ENCODE assay signal across 14 cellular contexts in the genomic region with DNA sequence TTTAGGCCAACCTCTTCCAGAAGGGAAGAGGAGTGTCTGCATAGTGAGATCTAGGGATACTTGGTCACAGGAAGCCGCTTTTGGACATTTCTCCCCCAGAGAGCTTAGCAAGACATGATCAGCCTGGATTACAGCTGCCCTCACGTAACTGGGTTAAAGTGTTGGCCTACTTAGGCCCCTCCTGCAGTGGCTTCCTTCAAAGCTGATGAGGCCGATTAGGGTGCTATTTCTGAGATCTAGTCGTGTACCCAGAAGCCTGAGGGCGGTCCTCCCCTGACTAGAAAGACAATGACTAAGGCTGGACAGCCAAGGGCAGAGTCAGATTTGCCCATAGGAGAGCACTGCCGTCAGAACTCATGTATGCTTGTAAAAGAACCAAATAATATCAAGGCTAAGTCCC.
DNase-seq lines count a peak whose midpoint lies in the region; ATAC-seq and TF ChIP-seq lines count a peak whose summit lies in the region.
"Had no signal": no experiment of that assay in that cellular context is flagged by ENCODE, and none has a peak within 500 bp of the region (broad histone marks: within the 10 kb centered on the region; RNA-seq: fewer than 3 reads in every experiment).

No MANE protein-coding gene starts in this region.

- H3K9me3 ChIP-seq in PC-3 (ENCODE audit: low read length) = no peaks in the 10 kb centered on the region
- H3K9me3 ChIP-seq in osteoblast (ENCODE audit: low read depth, low read length) = no peaks in the 10 kb centered on the region
- H3K9me3 ChIP-seq in tibial artery = no peaks in the 10 kb centered on the region

- H3K79me2 ChIP-seq in PC-3 (ENCODE audit: low read length) (no peaks in the 10 kb centered on the region), osteoblast (ENCODE audit: insufficient read depth, low read length) (no peaks in the 10 kb centered on the region)

- H3K27me3 ChIP-seq in PC-3 (ENCODE audit: low read length) (no peaks in the 10 kb centered on the region), osteoblast (ENCODE audit: insufficient read depth, low read length) (peaks cover 3% of the 10 kb centered on the region), tibial artery (no peaks in the 10 kb centered on the region)

- no peaks in the 10 kb centered on the region for H3K27me3 Mint-ChIP-seq in activated T-helper 17 cell treated with anti-CD3 and anti-CD28 coated beads, Interleukin-2, amount 50 U/mL, for 72 hours
- H3K27me3 Mint-ChIP-seq: IgD-negative memory B cell had no signal

- CTCF ChIA-PET in PC-3 (lab: Charles Lee) = no interaction called here

- peaks cover 8% of the 10 kb centered on the region for H3K4me1 Mint-ChIP-seq in activated T-helper 17 cell treated with anti-CD3 and anti-CD28 coated beads, Interleukin-2, amount 50 U/mL, for 72 hours
- H3K4me1 Mint-ChIP-seq: IgD-negative memory B cell had no signal

- H3K4me1 ChIP-seq in PC-3 (ENCODE audit: insufficient read depth, low read length) (peaks cover 42% of the 10 kb centered on the region), osteoblast (ENCODE audit: insufficient read depth, low read length) (peaks cover 30% of the 10 kb centered on the region), tibial artery (peaks cover 0 to 11% (median 2%) of the 10 kb centered on the region in 4 donors)

- H3K27ac ChIP-seq in PC-3 (ENCODE audit: low read length) = peak overlapping the region; percentile 98; the same call in 1 of the 2 replicates
- H3K27ac ChIP-seq in osteoblast (ENCODE audit: low read depth, low read length) = peak overlapping the region; percentile 15
- no peak overlapping the region for H3K27ac ChIP-seq in tibial artery

- intact Hi-C loops in PC-3 (cut with micrococcal nuclease) (loop anchor here (5.0 kb wide), 1 partner anchor 39 kb away; no protein-coding TSS in a partner anchor), tibial artery (cut with DNase I; ENCODE audit: low total_unique reads) (no loop called here)

- TF ChIP-seq CTCF in PC-3 (conservative IDR thresholded peaks at IDR 0.05; ENCODE audit: low read depth, low read length) = no peak
- no peak for TF ChIP-seq CTCF in osteoblast (IDR thresholded peaks at IDR 0.05; ENCODE audit: extremely low read depth, low read depth, low read length)
- TF ChIP-seq CTCF in tibial artery (IDR thresholded peaks at IDR 0.05) = no peak

- peak overlapping the region; percentile 56 for H3K27ac Mint-ChIP-seq in activated T-helper 17 cell treated with anti-CD3 and anti-CD28 coated beads, Interleukin-2, amount 50 U/mL, for 72 hours
- H3K27ac Mint-ChIP-seq: IgD-negative memory B cell had no signal

- DNase-seq in ELR (ENCODE audit: low read depth) (peak; percentile 21), PC-3 (no peak), osteoblast (ENCODE audit: insufficient read length, low spot score, missing footprints) (no peak), tibial artery (no peak), NCI-H2107 (lab: John Stamatoyannopoulos, UW) (no peak)
- no peak for DNase-seq in activated T-cell treated with anti-CD3 and anti-CD28 coated beads, Interleukin-2, amount 50 U/mL, for 1 hour
- DNase-seq: CD8-positive, alpha-beta memory T cell; DMS 273 treated with DMSO at 0.1 percent for 48 hours; H7; SHP77 had no signal

- H3K4me3 Mint-ChIP-seq in activated T-helper 17 cell treated with anti-CD3 and anti-CD28 coated beads, Interleukin-2, amount 50 U/mL, for 72 hours = no peak overlapping the region
- H3K4me3 Mint-ChIP-seq: IgD-negative memory B cell had no signal

- H3K9me2 ChIP-seq in PC-3 (replicated peaks; ENCODE audit: low read length) = no peaks in the 10 kb centered on the region

- no peak for ATAC-seq in PC-3
- ATAC-seq in activated T-helper 17 cell treated with anti-CD3 and anti-CD28 coated beads, Interleukin-2, amount 50 U/mL, for 72 hours (replicated peaks) = no peak
- no peak for ATAC-seq in HG03159 (IDR thresholded peaks at IDR 0.05; ENCODE audit: unreplicated experiment)
- ATAC-seq: Panc1 had no signal

- H4K20me1 ChIP-seq in PC-3 (ENCODE audit: low read length) (no peaks in the 10 kb centered on the region), osteoblast (ENCODE audit: insufficient read depth, low read length) (no peaks in the 10 kb centered on the region)

- no peak overlapping the region for H3K9ac ChIP-seq in PC-3 (ENCODE audit: low read length)

- no peaks in the 10 kb centered on the region for H3K9me3 Mint-ChIP-seq in activated T-helper 17 cell treated with anti-CD3 and anti-CD28 coated beads, Interleukin-2, amount 50 U/mL, for 72 hours
- H3K9me3 Mint-ChIP-seq: CD8-positive, alpha-beta memory T cell had no signal

- POLR2A ChIA-PET in PC-3 (lab: Charles Lee; ENCODE audit: unreplicated experiment) = no interaction called here

- no peaks in the 10 kb centered on the region for H3F3A ChIP-seq in PC-3 (ENCODE audit: low read length, unreplicated experiment)

- H3K36me3 Mint-ChIP-seq in activated T-helper 17 cell treated with anti-CD3 and anti-CD28 coated beads, Interleukin-2, amount 50 U/mL, for 72 hours (ENCODE audit: low read depth) = no peaks in the 10 kb centered on the region
- H3K36me3 Mint-ChIP-seq: IgD-negative memory B cell had no signal

- H3K4me2 ChIP-seq in PC-3 (ENCODE audit: low read length) (no peak overlapping the region), osteoblast (ENCODE audit: insufficient read depth, low read length) (no peak overlapping the region)

- H2AFZ ChIP-seq in PC-3 (ENCODE audit: low read length) (no peak overlapping the region), osteoblast (ENCODE audit: low read length) (no peak overlapping the region)

- H3K36me3 ChIP-seq in PC-3 (ENCODE audit: low read depth, low read length) = peaks cover 6% of the 10 kb centered on the region; the same call in 1 of the 2 replicates
- no peaks in the 10 kb centered on the region for H3K36me3 ChIP-seq in osteoblast (ENCODE audit: insufficient read depth, low read length)
- H3K36me3 ChIP-seq in tibial artery = no peaks in the 10 kb centered on the region

- BruUV-seq in PC-3 (replicated peaks; lab: Mats Ljungman, UMichigan) = no TSS peak

- H3K4me3 ChIP-seq in PC-3 (ENCODE audit: low read length) (no peak overlapping the region), osteoblast (ENCODE audit: insufficient read depth, low read length) (no peak overlapping the region), tibial artery (no peak overlapping the region)

Comparison
In these comparisons a context has a peak if more than half of its experiments do, and no peak if none do; other contexts are left out.
1. H3K27ac ChIP-seq: peak in PC-3 (single experiment) and osteoblast (single experiment); none in tibial artery (0 of 2).